1 cellular context compared by ENCODE assay signal in the genomic region with DNA sequence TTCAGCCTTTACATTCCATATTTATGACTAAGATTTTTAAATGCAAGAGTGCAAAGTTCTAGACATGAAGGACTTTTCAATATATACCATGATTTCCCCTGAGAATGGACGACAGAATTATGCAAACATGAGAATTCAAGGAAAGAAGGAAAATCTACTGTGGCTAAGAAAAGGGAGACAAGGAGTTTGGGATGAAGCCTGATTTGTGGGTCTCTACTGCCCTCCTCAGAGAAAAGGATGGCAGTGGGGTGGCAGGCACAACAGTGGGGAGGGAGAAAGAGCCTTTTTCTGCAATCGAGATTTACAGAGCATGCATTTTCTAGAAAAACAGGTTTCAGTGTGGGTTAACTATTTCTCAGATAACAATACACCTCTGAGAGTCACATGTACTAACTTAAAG.
TF ChIP-seq lines count a peak whose summit lies in the region.

No MANE protein-coding gene starts in this region.

TF ChIP-seq in GM12878, 131 proteins besides CTCF, POLR2A, EP300 and RAD21 (continued from another document):
- no peak for TF ChIP-seq HDAC2 (IDR thresholded peaks at IDR 0.05)
TF ChIP-seq in GM12878: peak in this region for 0.
